1 cellular context compared by ENCODE assay signal in the genomic region with DNA sequence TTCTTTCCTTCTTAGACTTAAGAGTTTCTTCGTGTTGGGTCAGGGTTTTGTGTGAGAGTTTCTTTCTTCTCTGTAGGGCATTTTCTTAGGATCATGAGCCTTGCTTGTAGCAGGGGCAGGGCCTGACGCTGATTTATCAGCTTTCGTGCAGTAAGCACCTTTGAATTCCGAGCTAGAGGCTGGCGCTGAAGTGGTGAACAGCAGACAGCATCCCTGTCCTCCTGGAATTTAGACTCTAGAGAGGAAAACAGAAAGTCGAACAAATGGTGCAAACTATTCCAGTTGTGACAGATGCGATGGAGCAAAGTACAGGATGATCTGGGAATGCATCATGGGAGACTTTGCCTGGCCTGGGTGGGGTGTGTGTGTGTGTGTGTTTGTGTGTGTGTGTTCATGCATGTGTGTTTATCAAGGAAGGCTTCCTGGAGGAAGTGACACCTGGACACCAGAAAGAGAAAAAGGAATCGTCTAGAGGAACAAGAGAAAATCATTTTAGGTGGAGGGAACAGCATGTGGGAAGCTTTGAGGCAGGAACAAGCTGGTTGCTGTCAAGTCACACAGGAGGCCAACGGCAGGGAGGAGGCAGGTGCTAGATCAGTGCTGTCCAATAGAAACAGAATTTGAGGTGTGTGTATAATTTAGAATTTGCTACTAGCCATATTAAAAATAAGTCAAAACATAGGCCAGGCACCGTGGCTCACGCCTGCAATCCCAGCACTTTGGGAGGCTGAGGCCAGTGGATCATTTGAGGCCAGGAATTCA.
TF ChIP-seq lines count a peak whose summit lies in the region.

No MANE protein-coding gene starts in this region.

TF ChIP-seq in GM23338, 12 proteins besides CTCF, POLR2A, EP300 and RAD21 (continued from another document):
- TF ChIP-seq JUNB (IDR thresholded peaks at IDR 0.05; ENCODE audit: unreplicated experiment): no peak
- TF ChIP-seq NANOG (IDR thresholded peaks at IDR 0.05; ENCODE audit: borderline replicate concordance): no peak
- no peak for TF ChIP-seq EZH2 (IDR thresholded peaks at IDR 0.05; ENCODE audit: low read depth, unreplicated experiment)
